8 cellular contexts compared by ENCODE assay signal in the genomic region with DNA sequence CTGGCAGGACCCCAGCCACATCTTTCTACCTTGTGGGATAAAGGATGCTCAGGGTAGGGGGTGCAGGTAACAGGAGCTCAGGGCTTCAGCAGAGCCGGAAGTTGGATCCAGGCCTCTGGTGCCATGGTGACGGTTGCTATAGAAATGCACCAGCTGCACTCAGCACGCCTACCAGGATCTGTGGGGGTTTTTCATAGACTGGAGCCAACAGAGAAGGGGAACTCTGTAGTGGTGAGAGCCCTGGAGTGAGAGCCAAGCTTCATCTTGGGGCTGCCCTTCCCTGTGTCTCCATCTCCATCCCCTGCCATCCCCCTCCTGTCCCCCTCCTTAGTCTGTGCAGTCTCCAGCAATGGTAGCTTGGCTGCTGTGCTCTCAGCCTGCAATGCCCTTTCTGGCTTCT. TPM values are rescaled to one million over a fixed set of nuclear protein-coding genes. Genes with fewer than 3 reads are reported as not detected.
DNase-seq lines count a peak whose midpoint lies in the region; ATAC-seq and TF ChIP-seq lines count a peak whose summit lies in the region.

No MANE protein-coding gene starts in this region.

- peak; percentile 68 for DNase-seq in ELF-1 (ENCODE audit: low read depth, low spot score)
- DNase-seq in NCI-H146 treated with DMSO at 0.1 percent for 48 hours (lab: John Stamatoyannopoulos, UW; ENCODE audit: unreplicated experiment) = peak; percentile 57
- DNase-seq in dorsolateral prefrontal cortex = peak; percentile 45 to 88 (median 83)
- no peak for DNase-seq in kidney glomerular epithelial cell (lab: John Stamatoyannopoulos, UW)
- DNase-seq in HuH-7 (ENCODE audit: low spot score) = no peak
- DNase-seq in stimulated activated CD4-positive, alpha-beta T cell treated with anti-CD3 and anti-CD28 coated beads, Interleukin-2, amount 100 ng/mL, for 48 hours = no peak

- H3K4me3 ChIP-seq in dorsolateral prefrontal cortex = no peak overlapping the region

- no peak for TF ChIP-seq CTCF in dorsolateral prefrontal cortex (IDR thresholded peaks at IDR 0.05 in 54 of 56, conservative IDR thresholded peaks at IDR 0.05 in 2 of 56; ENCODE audit: low read depth in 1 of 56, partially characterized antibody in 56 of 56)

- H3K27ac ChIP-seq in dorsolateral prefrontal cortex = peak overlapping the region in 40 of 59 donors; percentile 2 to 81 (median 54)
- H3K27ac ChIP-seq in temporal lobe (ENCODE audit: low read depth, low read length) = peak overlapping the region; percentile 14

- ATAC-seq in GM21723 (IDR thresholded peaks at IDR 0.05; ENCODE audit: unreplicated experiment) = peak; percentile 78

- intact Hi-C loops in dorsolateral prefrontal cortex (cut with DNase I) = no loop called here

- H3K27me3 ChIP-seq in dorsolateral prefrontal cortex = no peaks in the 10 kb centered on the region

RNA-seq across cellular contexts. Expression of gene BOD1, which starts 27.5 kb away (rescaled TPM):
- 10 to 100 TPM; 30.1 to 53.8 (median 41.6) TPM for total RNA-seq in dorsolateral prefrontal cortex
- total RNA-seq in temporal lobe = 44.5 TPM

Comparison
In these comparisons a context has a peak if more than half of its experiments do, and no peak if none do; other contexts are left out.
1. DNase-seq: peak in ELF-1 (single experiment), NCI-H146 treated with DMSO at 0.1 percent for 48 hours (single experiment) and dorsolateral prefrontal cortex (10 of 10); none in kidney glomerular epithelial cell (single experiment), HuH-7 (single experiment) and stimulated activated CD4-positive, alpha-beta T cell treated with anti-CD3 and anti-CD28 coated beads, Interleukin-2, amount 100 ng/mL, for 48 hours (0 of 2).